ENCODE assay signal across 8 cellular contexts in the genomic region with DNA sequence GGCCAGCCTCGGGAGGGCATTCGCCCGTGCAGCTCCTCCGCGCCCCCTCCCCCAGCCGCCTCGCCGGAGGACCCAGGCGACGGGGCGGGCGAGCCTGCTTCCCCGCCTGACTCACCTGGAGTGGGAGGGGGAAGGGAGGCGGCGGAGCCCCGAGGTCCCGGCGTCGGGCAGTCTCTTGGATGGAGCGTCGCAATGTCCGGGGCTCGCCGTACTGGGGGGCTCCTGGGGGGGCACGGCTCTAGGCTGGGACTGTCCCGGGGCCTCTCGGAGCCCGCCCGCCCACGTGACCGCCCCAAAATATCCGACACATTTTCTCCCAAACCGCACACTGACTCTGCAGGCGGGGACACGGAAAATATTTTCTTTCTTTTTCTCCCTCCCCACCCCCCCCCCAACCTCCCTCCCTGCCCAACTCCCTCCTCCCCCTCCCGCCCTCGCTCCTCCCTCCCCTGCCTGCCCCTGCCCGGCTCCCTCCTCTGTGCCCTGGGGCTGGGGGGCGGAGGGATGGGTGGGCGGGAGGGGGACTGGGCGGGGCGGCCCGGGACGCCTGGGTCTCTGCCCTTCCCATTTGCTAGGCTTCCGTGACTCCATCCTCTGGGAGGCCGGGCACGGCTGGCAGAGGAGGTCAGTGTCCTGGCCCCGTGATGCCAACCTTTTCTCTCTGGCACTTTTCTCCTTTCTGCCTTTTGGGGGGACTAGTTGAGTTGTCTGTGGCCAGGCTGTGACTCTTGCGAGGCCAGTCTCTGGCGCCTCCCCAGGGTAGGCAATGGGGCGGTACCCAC. TPM values are rescaled to one million over a fixed set of nuclear protein-coding genes. Genes with fewer than 3 reads are reported as not detected.
DNase-seq lines count a peak whose midpoint lies in the region; ATAC-seq and TF ChIP-seq lines count a peak whose summit lies in the region.

A gene (minus strand): TSS at position 351 of the 782 bp plus-strand sequence. CDS start 4,664 bp downstream, outside the sequence.

- H3K27ac ChIP-seq in OCI-LY1 (ENCODE audit: low read depth, low read length, poor library complexity, severe bottlenecking) (no peak within 1 kb of the TSS), thymus (ENCODE audit: low read depth) (no peak within 1 kb of the TSS)

- no peaks in the 10 kb centered on the region for H3F3A ChIP-seq in OCI-LY1 (ENCODE audit: insufficient read depth, low read length)

- 2% methylated on average over 51 of the region's 51 CpGs for WGBS in thymus

- H3K79me2 ChIP-seq in OCI-LY1 (ENCODE audit: insufficient read depth, low read length): no peaks in the 10 kb centered on the region

- peak within 1 kb of the TSS; percentile 52 for H3K4me3 ChIP-seq in OCI-LY1 (ENCODE audit: low read depth, low read length, poor library complexity, severe bottlenecking)
- peak within 1 kb of the TSS; percentile 49 for H3K4me3 ChIP-seq in thymus (ENCODE audit: low read length)

- H4K20me1 ChIP-seq in OCI-LY1 (ENCODE audit: insufficient read depth, low read length): no peaks in the 10 kb centered on the region

- H3K9me2 ChIP-seq in OCI-LY1 (ENCODE audit: low read depth, low read length): no peaks in the 10 kb centered on the region

- H3K9ac ChIP-seq in OCI-LY1 (ENCODE audit: low read length): peak within 1 kb of the TSS; percentile 14; the same call in 1 of the 2 replicates

- H3K9me3 ChIP-seq in OCI-LY1 (ENCODE audit: low read length) (no peaks in the 10 kb centered on the region), thymus (ENCODE audit: control insufficient read depth) (no peaks in the 10 kb centered on the region)

- no peaks in the 10 kb centered on the region for H3K27me3 Mint-ChIP-seq in activated T-helper 17 cell treated with anti-CD3 and anti-CD28 coated beads, Interleukin-2, amount 50 U/mL, for 72 hours
- H3K27me3 Mint-ChIP-seq in naive thymus-derived CD8-positive, alpha-beta T cell: no peaks in the 10 kb centered on the region

- TF ChIP-seq CTCF in OCI-LY1 (IDR thresholded peaks at IDR 0.05; ENCODE audit: low read length): no peak

- H3K4me1 Mint-ChIP-seq in activated T-helper 17 cell treated with anti-CD3 and anti-CD28 coated beads, Interleukin-2, amount 50 U/mL, for 72 hours: peaks cover 55% of the 10 kb centered on the region
- H3K4me1 Mint-ChIP-seq in naive thymus-derived CD8-positive, alpha-beta T cell: peaks cover 36 to 75% (median 64%) of the 10 kb centered on the region in 4 donors

- peak within 1 kb of the TSS; percentile 86 for H3K4me3 Mint-ChIP-seq in activated T-helper 17 cell treated with anti-CD3 and anti-CD28 coated beads, Interleukin-2, amount 50 U/mL, for 72 hours
- H3K4me3 Mint-ChIP-seq in naive thymus-derived CD8-positive, alpha-beta T cell: peak within 1 kb of the TSS; percentile 83 to 91 (median 88)

- peak within 1 kb of the TSS; percentile 77 for H3K27ac Mint-ChIP-seq in activated T-helper 17 cell treated with anti-CD3 and anti-CD28 coated beads, Interleukin-2, amount 50 U/mL, for 72 hours
- peak within 1 kb of the TSS; percentile 66 to 91 (median 86) for H3K27ac Mint-ChIP-seq in naive thymus-derived CD8-positive, alpha-beta T cell

- ATAC-seq in GM19351 (IDR thresholded peaks at IDR 0.05; ENCODE audit: unreplicated experiment) (peak; percentile 49), GM19395 (IDR thresholded peaks at IDR 0.05; ENCODE audit: unreplicated experiment) (no peak)
- peak; percentile 79 for ATAC-seq in activated T-helper 17 cell treated with anti-CD3 and anti-CD28 coated beads, Interleukin-2, amount 50 U/mL, for 72 hours (replicated peaks)
- ATAC-seq in naive thymus-derived CD8-positive, alpha-beta T cell: peak; percentile 69 to 72

- DNase-seq in fibroblast of gingiva (ENCODE audit: low read depth) (peak; percentile 84), NCI-H82 treated with DMSO at 0.1 percent for 48 hours (lab: John Stamatoyannopoulos, UW; ENCODE audit: unreplicated experiment) (no peak)
- peak in 9 of 10 donors; percentile 31 to 77 (median 55) for DNase-seq in naive thymus-derived CD8-positive, alpha-beta T cell

- H3K36me3 ChIP-seq in OCI-LY1 (ENCODE audit: insufficient read depth, low read length) (no peaks in the 10 kb centered on the region), thymus (ENCODE audit: control insufficient read depth, insufficient read depth) (no peaks in the 10 kb centered on the region)

- H3K27me3 ChIP-seq in OCI-LY1 (ENCODE audit: insufficient read depth, low read length) (peaks cover 3% of the 10 kb centered on the region; the same call in 1 of the 2 replicates), thymus (ENCODE audit: control insufficient read depth, insufficient read depth) (peaks cover 7% of the 10 kb centered on the region)

- peaks cover 6% of the 10 kb centered on the region for H3K4me1 ChIP-seq in OCI-LY1 (ENCODE audit: insufficient read depth, low read length, severe bottlenecking)
- H3K4me1 ChIP-seq in thymus (ENCODE audit: control insufficient read depth, insufficient read depth, low read length): peaks cover 36% of the 10 kb centered on the region

- H2AFZ ChIP-seq in OCI-LY1 (ENCODE audit: low read length): no peak within 1 kb of the TSS

- H3K36me3 Mint-ChIP-seq in activated T-helper 17 cell treated with anti-CD3 and anti-CD28 coated beads, Interleukin-2, amount 50 U/mL, for 72 hours (ENCODE audit: low read depth): peaks cover 29% of the 10 kb centered on the region
- peaks cover 0 to under 1% (median 0%) of the 10 kb centered on the region in 3 donors for H3K36me3 Mint-ChIP-seq in naive thymus-derived CD8-positive, alpha-beta T cell

- H3K4me2 ChIP-seq in OCI-LY1 (ENCODE audit: low read length): peak within 1 kb of the TSS; percentile 68

- POLR2A ChIA-PET in naive thymus-derived CD8-positive, alpha-beta T cell (lab: Charles Lee): interaction anchor here (0.9 to 4.5 kb wide), 7 partner anchors 9 to 64 kb away, joined by 3 to 40 read pairs (median 3); a partner anchor contains a TSS

- H3K9me3 Mint-ChIP-seq in activated T-helper 17 cell treated with anti-CD3 and anti-CD28 coated beads, Interleukin-2, amount 50 U/mL, for 72 hours: no peaks in the 10 kb centered on the region
- H3K9me3 Mint-ChIP-seq in naive thymus-derived CD8-positive, alpha-beta T cell: no peaks in the 10 kb centered on the region

RNA-seq across cellular contexts. Expression of the gene that starts here (rescaled TPM):
- 10 to 100 TPM; 28.5 to 58.3 TPM for total RNA-seq in activated T-helper 17 cell treated with anti-CD3 and anti-CD28 coated beads, Interleukin-2, amount 50 U/mL, for 72 hours
- 10 to 100 TPM; 57.8 to 60.4 TPM for total RNA-seq in naive thymus-derived CD8-positive, alpha-beta T cell
- 10 to 100 TPM in 1 of 3 donors, 1 to 10 TPM in 2; 1.6 to 12.7 (median 3.8) TPM for polyA plus RNA-seq in naive thymus-derived CD8-positive, alpha-beta T cell
- polyA plus RNA-seq in thymus: 8.5 TPM
